In the genomic region with DNA sequence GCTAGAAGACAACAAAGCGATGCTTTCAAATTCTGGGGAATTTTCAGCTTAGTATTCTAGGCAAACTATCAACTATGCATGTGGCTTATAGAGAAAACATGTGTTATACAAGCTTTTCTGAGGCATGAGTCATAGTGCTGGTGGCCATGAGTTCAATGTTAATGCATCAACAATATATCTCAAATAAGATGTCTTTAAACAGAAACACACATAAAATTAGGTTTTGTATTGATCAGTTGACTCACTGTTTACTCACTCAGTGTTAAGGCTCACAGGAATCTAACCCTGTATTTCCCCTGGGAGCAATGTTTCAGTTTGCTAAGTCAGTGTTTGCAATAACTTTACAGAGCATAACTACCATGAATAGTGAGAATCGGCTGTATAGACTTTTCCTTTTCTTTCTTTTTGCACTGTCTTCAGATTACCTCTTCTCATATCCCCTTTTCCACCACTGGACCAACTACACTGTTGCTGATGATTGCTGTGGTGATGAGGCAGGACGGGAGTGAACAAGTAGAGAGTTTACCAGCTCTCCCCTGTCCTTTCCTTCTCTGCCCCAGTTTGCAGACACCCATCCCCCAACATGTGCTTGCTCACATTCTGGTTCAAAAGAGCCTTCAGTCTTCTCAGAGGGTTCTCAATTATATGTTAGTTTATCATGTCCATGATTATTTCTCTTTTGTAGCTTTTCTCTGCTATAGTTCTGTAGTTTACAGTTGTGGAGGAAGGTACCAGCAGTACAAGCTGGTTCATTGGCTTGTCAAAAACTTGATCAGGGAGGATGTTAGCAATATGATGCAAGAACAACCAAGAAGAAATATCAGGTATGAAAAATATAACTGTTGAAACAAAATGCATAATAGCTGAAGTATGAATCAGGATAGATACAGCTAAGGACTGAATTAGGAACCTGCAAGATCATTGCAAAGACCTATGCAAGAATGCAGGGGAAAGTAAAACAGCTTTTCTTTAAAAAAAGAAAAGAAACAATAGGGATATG, we compare ENCODE assay signal across 9 cellular contexts. TPM values are rescaled to one million over a fixed set of nuclear protein-coding genes. Genes with fewer than 3 reads are reported as not detected.
A peak's percentile ranks its signal among the peaks of the same experiment; 100 is the strongest.
DNase-seq lines count a peak whose midpoint lies in the region; ATAC-seq and TF ChIP-seq lines count a peak whose summit lies in the region.
"Had no signal": no experiment of that assay in that cellular context is flagged by ENCODE, and none has a peak within 500 bp of the region (broad histone marks: within the 10 kb centered on the region; RNA-seq: fewer than 3 reads in every experiment).

No MANE protein-coding gene starts in this region.

- peak overlapping the region; percentile 97 for H3K27ac Mint-ChIP-seq in activated naive CD8-positive, alpha-beta T cell
- no peak overlapping the region for H3K27ac Mint-ChIP-seq in type B pancreatic cell

- H3K9ac ChIP-seq in DND-41 (ENCODE audit: low read depth, low read length): peak overlapping the region; percentile 28; the same call in 1 of the 2 replicates

- peaks cover 8% of the 10 kb centered on the region for H3K36me3 Mint-ChIP-seq in activated naive CD8-positive, alpha-beta T cell
- no peaks in the 10 kb centered on the region for H3K36me3 Mint-ChIP-seq in type B pancreatic cell

- H3K9me3 Mint-ChIP-seq in activated naive CD8-positive, alpha-beta T cell (ENCODE audit: low read depth): no peaks in the 10 kb centered on the region
- H3K9me3 Mint-ChIP-seq in type B pancreatic cell: peaks cover 8% of the 10 kb centered on the region

- H3K9me3 ChIP-seq in DND-41 (ENCODE audit: insufficient read depth, low read length, severe bottlenecking) (peaks cover 3% of the 10 kb centered on the region), right lobe of liver (no peaks in the 10 kb centered on the region)

- H3K4me1 Mint-ChIP-seq in activated naive CD8-positive, alpha-beta T cell (ENCODE audit: low read depth): peaks cover 41% of the 10 kb centered on the region
- no peaks in the 10 kb centered on the region for H3K4me1 Mint-ChIP-seq in type B pancreatic cell (ENCODE audit: unreplicated experiment)

- no peaks in the 10 kb centered on the region for H3K27me3 ChIP-seq in DND-41 (ENCODE audit: insufficient read depth, low read length, poor library complexity)
- H3K27me3 ChIP-seq in right lobe of liver: no peaks in the 10 kb centered on the region

- 14% methylated on average over 3 of the region's 3 CpGs for WGBS in right lobe of liver (ENCODE audit: insufficient coverage, low coverage, low lambda C conversion rate, missing lambda C conversion rate)

- ATAC-seq in DND-41 (ENCODE audit: insufficient read depth, low read depth): peak; percentile 79
- ATAC-seq in HG03354 (IDR thresholded peaks at IDR 0.05; ENCODE audit: poor library complexity, severe bottlenecking, unreplicated experiment): peak; percentile 48
- peak; percentile 61 to 98 (median 72) for ATAC-seq in right lobe of liver
- ATAC-seq in HG02571 (IDR thresholded peaks at IDR 0.05; ENCODE audit: unreplicated experiment): no peak
- no peak for ATAC-seq in HG02623 (IDR thresholded peaks at IDR 0.05; ENCODE audit: unreplicated experiment)

- no peaks in the 10 kb centered on the region for H3K36me3 ChIP-seq in DND-41 (ENCODE audit: insufficient read depth, low read length)
- no peaks in the 10 kb centered on the region for H3K36me3 ChIP-seq in right lobe of liver

- H3K4me1 ChIP-seq in DND-41 (ENCODE audit: insufficient read depth, low read length) (peaks cover 26% of the 10 kb centered on the region), right lobe of liver (no peaks in the 10 kb centered on the region)

- peak overlapping the region; percentile 79 for H3K27ac ChIP-seq in DND-41 (ENCODE audit: low read length)
- no peak overlapping the region for H3K27ac ChIP-seq in right lobe of liver

- H2AFZ ChIP-seq in DND-41 (ENCODE audit: low read depth, low read length): peak overlapping the region; percentile 76

- H3K79me2 ChIP-seq in DND-41 (ENCODE audit: insufficient read depth, low read length): no peaks in the 10 kb centered on the region

- DNase-seq in DND-41: peak; percentile 58
- no peak for DNase-seq in right lobe of liver
- no peak for DNase-seq in type B pancreatic cell (ENCODE audit: extremely low spot score, unreplicated experiment)
- no peak for DNase-seq in stimulated activated CD4-positive, alpha-beta T cell treated with anti-CD3 and anti-CD28 coated beads, Interleukin-2, amount 100 ng/mL, for 24 hours
- DNase-seq: NCI-H510A had no signal

- H3K4me2 ChIP-seq in DND-41 (ENCODE audit: insufficient read depth, low read length): peak overlapping the region; percentile 30; the same call in 1 of the 2 replicates

- H3K4me3 Mint-ChIP-seq in activated naive CD8-positive, alpha-beta T cell: peak overlapping the region; percentile 64
- no peak overlapping the region for H3K4me3 Mint-ChIP-seq in type B pancreatic cell

- intact Hi-C loops in right lobe of liver (cut with DNase I): no loop called here

- TF ChIP-seq CTCF in DND-41 (IDR thresholded peaks at IDR 0.05; ENCODE audit: borderline replicate concordance, extremely low read depth, low read length, poor library complexity, severe bottlenecking): no peak
- no peak for TF ChIP-seq CTCF in right lobe of liver (IDR thresholded peaks at IDR 0.05)
- no peak for TF ChIP-seq CTCF in type B pancreatic cell (conservative IDR thresholded peaks at IDR 0.05)

- H4K20me1 ChIP-seq in DND-41 (ENCODE audit: insufficient read depth, low read length): no peaks in the 10 kb centered on the region

- no peak for TF ChIP-seq POLR2A in right lobe of liver (IDR thresholded peaks at IDR 0.05)

- no peaks in the 10 kb centered on the region for H3K27me3 Mint-ChIP-seq in activated naive CD8-positive, alpha-beta T cell
- H3K27me3 Mint-ChIP-seq in type B pancreatic cell: peaks cover 3% of the 10 kb centered on the region

- H3K4me3 ChIP-seq in DND-41 (ENCODE audit: low read depth in 1 of 2, low read length in 2 of 2) (0 out of 4 replicates have a peak overlapping the region, but pooled peaks of 1 of the 2 experiments have one; percentile 13), right lobe of liver (no peak overlapping the region)

RNA-seq across cellular contexts. Expression of a gene that starts 23.9 kb away (rescaled TPM):
- total RNA-seq in right lobe of liver (1 to 10 TPM in 2 of 6 experiments, under 1 TPM in 4; 0.13 to 1.5 (median 0.66) TPM), type B pancreatic cell (ENCODE audit: low replicate concordance) (0.17 TPM in 1 of 2 replicates, not detected in the other)

Comparison
In these comparisons a context has a peak if more than half of its experiments do, and no peak if none do; other contexts are left out.
1. ATAC-seq: peak in DND-41 (single experiment), HG03354 (single experiment) and right lobe of liver (4 of 4); none in HG02571 (single experiment) and HG02623 (single experiment).